8 cellular contexts compared by ENCODE assay signal in genomic region chr22:50250555-50251471, GRCh38. TPM values are rescaled to one million over a fixed set of nuclear protein-coding genes. Genes with fewer than 3 reads are reported as not detected.
DNase-seq lines count a peak whose midpoint lies in the region; ATAC-seq, FAIRE-seq and TF ChIP-seq lines count a peak whose summit lies in the region.

Gene HDAC10 (minus strand): TSS chr22:50251265. CDS start chr22:50251032, 233 bp downstream.

- peak; percentile 89 for FAIRE-seq in endothelial cell of umbilical vein (lab: Jason Lieb, UNC)

- no peaks in the 10 kb centered on the region for H3K27me3 Mint-ChIP-seq in activated CD8-positive, alpha-beta memory T cell treated with anti-CD3 and anti-CD28 coated beads, Interleukin-2, amount 10 ng/mL, durations not matched to agents 7 days and 5 days

- dilution Hi-C loops in endothelial cell of umbilical vein (cut with MboI; ENCODE audit: extremely low pct_ligation_motif_present, low sequenced_read_pairs): no loop called here

- no peaks in the 10 kb centered on the region for H3K9me3 Mint-ChIP-seq in activated CD8-positive, alpha-beta memory T cell treated with anti-CD3 and anti-CD28 coated beads, Interleukin-2, amount 10 ng/mL, durations not matched to agents 7 days and 5 days (ENCODE audit: low read depth)

- H3K9me1 ChIP-seq in endothelial cell of umbilical vein (replicated peaks; ENCODE audit: control insufficient read depth, extremely low read depth, insufficient read depth, low read length): no peaks in the 10 kb centered on the region

- peak within 1 kb of the TSS; percentile 82 for H3K4me2 ChIP-seq in endothelial cell of umbilical vein (ENCODE audit: insufficient read depth, low read length)

- no peaks in the 10 kb centered on the region for H3K9me3 ChIP-seq in endothelial cell of umbilical vein (replicated peaks; ENCODE audit: control insufficient read depth, insufficient read depth, low read length)
- no peaks in the 10 kb centered on the region for H3K9me3 ChIP-seq in mucosa of rectum (ENCODE audit: control insufficient read depth in 2 of 2, low read length in 2 of 2)

- H3K27ac ChIP-seq in endothelial cell of umbilical vein (ENCODE audit: insufficient read depth, low read depth, low read length): peak within 1 kb of the TSS; percentile 26
- H3K27ac ChIP-seq in mucosa of rectum (ENCODE audit: low read depth in 2 of 2, low read length in 2 of 2): peak within 1 kb of the TSS; percentile 49 to 79

- H3K4me1 Mint-ChIP-seq in activated CD8-positive, alpha-beta memory T cell treated with anti-CD3 and anti-CD28 coated beads, Interleukin-2, amount 10 ng/mL, durations not matched to agents 7 days and 5 days: peaks cover 27% of the 10 kb centered on the region

- CTCF ChIA-PET in activated CD8-positive, alpha-beta memory T cell treated with anti-CD3 and anti-CD28 coated beads, Interleukin-2, amount 10 ng/mL, durations not matched to agents 7 days and 5 days (lab: Charles Lee): interaction anchor here (0.7 to 3.7 kb wide), 20 partner anchors 9 to 370 kb away, joined by 3 to 42 read pairs (median 6); partner anchors contain the start of genes DENND6B, MAPK12, SCO2 and SYCE3
- CTCF ChIA-PET in endothelial cell of umbilical vein (lab: Charles Lee): interaction anchor here (0.8 to 4.2 kb wide), 9 partner anchors 8 to 247 kb away, joined by 3 to 60 read pairs (median 9); partner anchors contain the start of genes DENND6B and MAPK12

- BruUV-seq in endothelial cell of umbilical vein (replicated peaks; lab: Mats Ljungman, UMichigan): TSS peak; percentile 7

- TF ChIP-seq POLR2A in endothelial cell of umbilical vein (IDR thresholded peaks at IDR 0.05; ENCODE audit: low read depth, low read length): peak; percentile 68

- no peaks in the 10 kb centered on the region for H4K20me1 ChIP-seq in endothelial cell of umbilical vein (replicated peaks; ENCODE audit: control insufficient read depth, extremely low read depth, insufficient read depth, low read length)

- H3K36me3 Mint-ChIP-seq in activated CD8-positive, alpha-beta memory T cell treated with anti-CD3 and anti-CD28 coated beads, Interleukin-2, amount 10 ng/mL, durations not matched to agents 7 days and 5 days: peaks cover 7% of the 10 kb centered on the region

- H3K27me3 ChIP-seq in endothelial cell of umbilical vein (ENCODE audit: control insufficient read depth in 2 of 2, insufficient read depth in 2 of 2, low read length in 2 of 2): no peaks in the 10 kb centered on the region
- H3K27me3 ChIP-seq in mucosa of rectum (ENCODE audit: control insufficient read depth in 2 of 2, insufficient read depth in 2 of 2, low read length in 2 of 2): no peaks in the 10 kb centered on the region

- TF ChIP-seq CTCF in endothelial cell of umbilical vein (IDR thresholded peaks at IDR 0.05; ENCODE audit: extremely low read depth in 1 of 2, insufficient read depth in 1 of 2, low read depth in 1 of 2, low read length in 2 of 2): no peak

- intact Hi-C loops in endothelial cell of umbilical vein (cut with micrococcal nuclease): loop anchor here (1.0 kb wide), 1 partner anchor 19 kb away; the partner anchor contains the start of gene MAPK11

- peaks cover 13% of the 10 kb centered on the region for H3K4me1 ChIP-seq in endothelial cell of umbilical vein (ENCODE audit: control insufficient read depth, extremely low read depth, insufficient read depth, low read length)
- H3K4me1 ChIP-seq in mucosa of rectum (ENCODE audit: control insufficient read depth in 2 of 2, insufficient read depth in 2 of 2, low read length in 2 of 2): peaks cover 29 to 30% of the 10 kb centered on the region in 2 donors

- DNase-seq in NCI-H1417 (lab: John Stamatoyannopoulos, UW) (peak; percentile 2 to 69 (median 68)), NCI-H1417 treated with DMSO at 0.1 percent for 48 hours (lab: John Stamatoyannopoulos, UW) (no peak), NOMO-1 (lab: John Stamatoyannopoulos, UW; ENCODE audit: unreplicated experiment in 2 of 2) (peak; percentile 81 to 87), endothelial cell of umbilical vein (ENCODE audit: low read depth, low spot score) (peak; percentile 76)
- peak; percentile 92 for DNase-seq in activated CD8-positive, alpha-beta memory T cell treated with anti-CD3 and anti-CD28 coated beads, Interleukin-2, amount 10 ng/mL, durations not matched to agents 7 days and 5 days
- peak; percentile 46 to 73 for DNase-seq in stimulated activated CD8-positive, alpha-beta memory T cell treated with anti-CD3 and anti-CD28 coated beads, Interleukin-7, amount 100 ng/mL, for 4 hours (ENCODE audit: low read depth in 2 of 2)

- H3K79me2 ChIP-seq in endothelial cell of umbilical vein (ENCODE audit: control insufficient read depth, insufficient read depth, low read length): peaks cover 2% of the 10 kb centered on the region

- H3K27ac Mint-ChIP-seq in activated CD8-positive, alpha-beta memory T cell treated with anti-CD3 and anti-CD28 coated beads, Interleukin-2, amount 10 ng/mL, durations not matched to agents 7 days and 5 days: peak within 1 kb of the TSS; percentile 85

- H3K36me3 ChIP-seq in endothelial cell of umbilical vein (ENCODE audit: control insufficient read depth in 2 of 2, extremely low read depth in 1 of 2, insufficient read depth in 2 of 2, low read length in 2 of 2) (peaks cover 0 to 24% of the 10 kb centered on the region in 2 experiments), mucosa of rectum (ENCODE audit: control insufficient read depth in 2 of 2, insufficient read depth in 2 of 2, low read length in 2 of 2) (peaks cover 6 to 24% of the 10 kb centered on the region in 2 donors)

- POLR2A ChIA-PET in endothelial cell of umbilical vein (lab: Charles Lee): interaction anchor here (0.6 kb wide), 1 partner anchor 113 kb away, joined by 5 read pairs; no protein-coding TSS in a partner anchor

- peak within 1 kb of the TSS; percentile 84 for H3K4me3 Mint-ChIP-seq in activated CD8-positive, alpha-beta memory T cell treated with anti-CD3 and anti-CD28 coated beads, Interleukin-2, amount 10 ng/mL, durations not matched to agents 7 days and 5 days

- ATAC-seq in HG02981 (IDR thresholded peaks at IDR 0.05; ENCODE audit: unreplicated experiment): peak; percentile 57
- peak; percentile 88 for ATAC-seq in activated CD8-positive, alpha-beta memory T cell treated with anti-CD3 and anti-CD28 coated beads, Interleukin-2, amount 10 ng/mL, durations not matched to agents 7 days and 5 days

- peak within 1 kb of the TSS; percentile 72 for H2AFZ ChIP-seq in endothelial cell of umbilical vein (ENCODE audit: low read depth, low read length)

- peak within 1 kb of the TSS; percentile 69 for H3K9ac ChIP-seq in endothelial cell of umbilical vein (replicated peaks; ENCODE audit: extremely low read depth, insufficient read depth, low read length)
- peak within 1 kb of the TSS; percentile 78 to 79 for H3K9ac ChIP-seq in mucosa of rectum (ENCODE audit: low read depth in 1 of 2, low read length in 2 of 2)

- H3K4me3 ChIP-seq in endothelial cell of umbilical vein (replicated peaks in 1 of 3; ENCODE audit: insufficient read depth in 1 of 3, low read depth in 1 of 3, low read length in 3 of 3) (peak within 1 kb of the TSS; percentile 73 to 74 (median 74)), mucosa of rectum (ENCODE audit: low read length in 2 of 2) (peak within 1 kb of the TSS; percentile 79 to 87)

TF ChIP-seq in endothelial cell of umbilical vein, 7 proteins besides CTCF, POLR2A, EP300 and RAD21:
- TF ChIP-seq POLR2AphosphoS5 (IDR thresholded peaks at IDR 0.05; ENCODE audit: insufficient read depth, low read depth, low read length) (peak; percentile 78), EZH2 (IDR thresholded peaks at IDR 0.05; ENCODE audit: borderline replicate concordance, low read depth, low read length, severe bottlenecking) (no peak)
TF ChIP-seq in endothelial cell of umbilical vein: peak in this region for 1.

RNA-seq across cellular contexts. Expression of gene HDAC10, which starts in this region (rescaled TPM):
- total RNA-seq in activated CD8-positive, alpha-beta memory T cell treated with anti-CD3 and anti-CD28 coated beads, Interleukin-2, amount 10 ng/mL, durations not matched to agents 7 days and 5 days: 10 to 100 TPM; 75.2 to 96.3 TPM
- total RNA-seq in endothelial cell of umbilical vein: 42.4 and 47.0 TPM in 2 replicates
- 32.6 and 38.3 TPM in 2 replicates for polyA plus RNA-seq in endothelial cell of umbilical vein
- polyA plus RNA-seq in endothelial cell of umbilical vein (2011; cell fraction: cytosol; rRNA removed): 5.5 and 8.8 TPM in 2 replicates
- polyA plus RNA-seq in endothelial cell of umbilical vein (2011; cell fraction: nucleus; rRNA removed): 193 and 224 TPM in 2 replicates
- 22.9 and 34.1 TPM in 2 replicates for polyA plus RNA-seq in endothelial cell of umbilical vein (2012)
- 15.7 and 19.6 TPM in 2 replicates for polyA minus RNA-seq in endothelial cell of umbilical vein
- 5.1 TPM for polyA minus RNA-seq in endothelial cell of umbilical vein (2011; cell fraction: cytosol; rRNA and poly(A)+ RNA removed)
- 30.4 and 61.3 TPM in 2 replicates for polyA minus RNA-seq in endothelial cell of umbilical vein (2011; cell fraction: nucleus; rRNA and poly(A)+ RNA removed)
